21 cellular contexts compared by ENCODE assay signal in genomic region chr20:42963796-42964195, GRCh38.
"Had no signal": no experiment of that assay in that cellular context is flagged by ENCODE, and none has a peak within 500 bp of the region (broad histone marks: within the 10 kb centered on the region; RNA-seq: fewer than 3 reads in every experiment).

No MANE protein-coding gene starts in this region.

- H3K36me3 ChIP-seq: gastroesophageal sphincter, spleen, tibial nerve, upper lobe of right lung, vagina had no signal

- H3K9ac ChIP-seq: parathyroid adenoma had no signal

- H3K9me3 ChIP-seq: psoas muscle, testis, tibial nerve, upper lobe of right lung, vagina had no signal

- H3K27me3 ChIP-seq: spleen, testis, tibial nerve, upper lobe of right lung, vagina had no signal

- H3K4me3 ChIP-seq: gastroesophageal sphincter, psoas muscle, spleen, testis, tibial nerve, upper lobe of right lung, vagina had no signal

- DNase-seq: effector memory CD4-positive, alpha-beta T cell; foreskin fibroblast; kidney glomerular epithelial cell; naive thymus-derived CD4-positive, alpha-beta T cell; nephron progenitor cell; psoas muscle; retina; spleen; stimulated activated CD4-positive, alpha-beta T cell treated with anti-CD3 and anti-CD28 coated beads, Interleukin-15, amount 100 ng/mL, for 24 hours; stimulated activated CD4-positive, alpha-beta T cell treated with anti-CD3 and anti-CD28 coated beads, Interleukin-1b, Interleukin-23, amount 100 ng/mL, for 48 hours; stimulated activated CD4-positive, alpha-beta T cell treated with anti-CD3 and anti-CD28 coated beads, Interleukin-4, amount 100 ng/mL, for 4 hours; stimulated activated naive B cell treated with anti-CD40 and anti-IgM and Interleukin-4, amounts not matched to agents 10 μg/mL and 1 μg/mL and 100 μg/mL, for 72 hours; stimulated activated naive CD8-positive, alpha-beta T cell treated with anti-CD3 and anti-CD28 coated beads, Interleukin-15, amount 100 ng/mL, for 72 hours; testis; upper lobe of right lung had no signal

- H3K4me1 ChIP-seq: gastroesophageal sphincter, parathyroid adenoma, psoas muscle, testis, tibial nerve, upper lobe of right lung, vagina had no signal

- H2AFZ ChIP-seq: parathyroid adenoma had no signal

- H3K27ac ChIP-seq: gastroesophageal sphincter, parathyroid adenoma, psoas muscle, spleen, testis, tibial nerve, upper lobe of right lung, vagina had no signal

- ATAC-seq: esophagus mucosa; gastroesophageal sphincter; naive thymus-derived CD4-positive, alpha-beta T cell; psoas muscle; sciatic nerve; stimulated activated naive B cell treated with anti-CD40 and anti-IgM and Interleukin-4, amounts not matched to agents 10 μg/mL and 1 μg/mL and 100 μg/mL, for 72 hours; stimulated activated naive CD8-positive, alpha-beta T cell treated with anti-CD3 and anti-CD28 coated beads, Interleukin-15, amount 100 ng/mL, for 72 hours; upper lobe of right lung had no signal
